In genomic region chr12:113994051-113994450, GRCh38 we compare ENCODE assay signal across 32 cellular contexts.
"Had no signal": no experiment of that assay in that cellular context is flagged by ENCODE, and none has a peak within 500 bp of the region (broad histone marks: within the 10 kb centered on the region; RNA-seq: fewer than 3 reads in every experiment).

No MANE protein-coding gene starts in this region.

- H3K4me2 ChIP-seq: KMS-11 had no signal

- H3K4me3 ChIP-seq: MG63 had no signal

- H3K27me3 ChIP-seq: MG63 had no signal

- H3K27ac ChIP-seq: KMS-11 had no signal

- H3K9me3 ChIP-seq: MG63 had no signal

- H3K9ac ChIP-seq: KMS-11 had no signal

- H3K36me3 ChIP-seq: MG63 had no signal

- DNase-seq: Karpas-422, Kasumi-1, MG63, MM.1S, MV-4-11, NCI-H1048, NCI-H1092, NCI-H1092 treated with DMSO at 0.1 percent for 48 hours, NCI-H1105, NCI-H1105 treated with DMSO at 0.1 percent for 48 hours, NCI-H1417, NCI-H1417 treated with DMSO at 0.1 percent for 48 hours, NCI-H1436, NCI-H1436 treated with DMSO at 0.1 percent for 48 hours, NCI-H1694, NCI-H1694 treated with DMSO at 0.1 percent for 48 hours, NCI-H187, NCI-H187 treated with DMSO at 0.1 percent for 48 hours, NCI-H1930, NCI-H2029, NCI-H2029 treated with DMSO at 0.1 percent for 48 hours, NCI-H2081, NCI-H2081 treated with DMSO at 0.1 percent for 48 hours, NCI-H2107, NCI-H2171, NCI-H2171 treated with DMSO at 0.1 percent for 48 hours, NCI-H2227 treated with DMSO at 0.1 percent for 48 hours, NCI-H226, NCI-H345, NCI-H446, NCI-H446 treated with DMSO at 0.1 percent for 48 hours had no signal
